8 cellular contexts compared by ENCODE assay signal in genomic region chr2:15560988-15561573, GRCh38. TPM values are rescaled to one million over a fixed set of nuclear protein-coding genes. Genes with fewer than 3 reads are reported as not detected.
DNase-seq lines count a peak whose midpoint lies in the region; ATAC-seq lines count a peak whose summit lies in the region.

Gene NBAS (minus strand): TSS chr2:15561334. CDS start chr2:15561304, 30 bp downstream.

- H3K27me3 ChIP-seq in BLaER1: no peaks in the 10 kb centered on the region

- H3K4me3 ChIP-seq in BLaER1: peak within 1 kb of the TSS; percentile 85

- H3K9ac ChIP-seq in BLaER1: peak within 1 kb of the TSS; percentile 82

- no peaks in the 10 kb centered on the region for H4K20me1 ChIP-seq in BLaER1

- ATAC-seq in HG03460 (IDR thresholded peaks at IDR 0.05; ENCODE audit: unreplicated experiment): peak; percentile 87
- peak; percentile 98 for ATAC-seq in left lobe of liver

- H3K4me2 ChIP-seq in BLaER1: peak within 1 kb of the TSS; percentile 79

- peaks cover 3% of the 10 kb centered on the region; the same call in 1 of the 2 replicates for H3K36me3 ChIP-seq in BLaER1

- DNase-seq in GM19240 (ENCODE audit: insufficient read length, low spot score) (peak; percentile 64), NCI-H69 (lab: John Stamatoyannopoulos, UW) (peak; percentile 87), dermis blood vessel endothelial cell (peak; percentile 93), left lobe of liver (ENCODE audit: low spot score) (peak; percentile 90)
- peak; percentile 55 to 76 for DNase-seq in activated CD4-positive, alpha-beta T cell treated with anti-CD3 and anti-CD28 coated beads, Interleukin-2, amount 50 U/mL, for 24 hours (ENCODE audit: low read depth in 1 of 2, low spot score in 1 of 2)
- peak; percentile 64 for DNase-seq in stimulated activated CD4-positive, alpha-beta T cell treated with anti-CD3 and anti-CD28 coated beads, Interleukin-2, amount 100 ng/mL, for 4 hours (ENCODE audit: low read depth)

- peaks cover 26% of the 10 kb centered on the region for H3K4me1 ChIP-seq in BLaER1

- H3K27ac ChIP-seq in BLaER1: peak within 1 kb of the TSS; percentile 36

- no peaks in the 10 kb centered on the region for H3K9me3 ChIP-seq in BLaER1

RNA-seq across cellular contexts. Expression of gene NBAS, which starts in this region (rescaled TPM):
- total RNA-seq in dermis blood vessel endothelial cell: 101 and 108 TPM in 2 replicates
- 19.5 TPM for total RNA-seq in left lobe of liver

Comparison
In these comparisons a context has a peak if more than half of its experiments do, and no peak if none do; other contexts are left out.
1. Peak in every context shown above with its lines: DNase-seq, ATAC-seq, H3K4me3 ChIP-seq and H3K27ac ChIP-seq.